6 cellular contexts compared by ENCODE assay signal in the genomic region with DNA sequence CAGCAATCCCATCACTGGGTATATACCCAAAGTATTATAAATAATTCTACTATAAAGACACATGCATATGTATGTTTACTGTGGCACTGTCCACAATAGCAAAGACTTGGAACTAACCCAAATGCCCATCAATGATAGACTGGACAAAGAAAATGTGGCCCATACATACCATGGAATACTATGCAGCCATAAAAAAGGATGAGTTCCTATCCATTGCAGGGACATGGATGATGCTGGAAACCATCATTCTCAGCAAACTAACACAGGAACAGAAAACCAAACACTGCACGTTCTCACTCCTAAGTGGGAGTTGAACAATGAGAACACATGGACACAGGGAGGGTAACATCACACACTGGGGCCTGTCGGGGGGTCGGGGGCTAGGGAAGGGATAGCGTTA.
A peak's percentile ranks its signal among the peaks of the same experiment; 100 is the strongest.
DNase-seq lines count a peak whose midpoint lies in the region; ATAC-seq, FAIRE-seq and TF ChIP-seq lines count a peak whose summit lies in the region.
"Not testable (repeated sequence)": the region's sequence is repeated elsewhere in the genome, so short reads cannot be mapped to it uniquely, and the experiment has no call there.

No MANE protein-coding gene starts in this region.

- not testable (repeated sequence) for H3K9me3 Mint-ChIP-seq in dendritic cell treated with granulocyte-macrophage colony-stimulating factor and Interleukin-4, amounts not matched to agents 40 ng/mL and 50 ng/mL, for 4 days; natural killer cell treated with Interleukin-12 subunit alpha and Interleukin-12 subunit beta and Interleukin-15 and Interleukin-18, amount 100 ng/mL, for 72 hours; progenitor cell of endocrine pancreas (ENCODE audit: low read depth)

- FAIRE-seq in K562 (lab: Jason Lieb, UNC) = not testable (repeated sequence)

- H3K4me3 Mint-ChIP-seq in dendritic cell treated with granulocyte-macrophage colony-stimulating factor and Interleukin-4, amounts not matched to agents 40 ng/mL and 50 ng/mL, for 4 days; natural killer cell treated with Interleukin-12 subunit alpha and Interleukin-12 subunit beta and Interleukin-15 and Interleukin-18, amount 100 ng/mL, for 72 hours; progenitor cell of endocrine pancreas (ENCODE audit: low read depth): not testable (repeated sequence)

- CTCF ChIA-PET in K562 (lab: Yijun Ruan, JAX; ENCODE audit: low intra/inter-chr PET ratio) = not testable (repeated sequence)

- not testable (repeated sequence) for ATAC-seq in K562; natural killer cell treated with Interleukin-12 subunit alpha and Interleukin-12 subunit beta and Interleukin-15 and Interleukin-18, amount 100 ng/mL, for 72 hours

- not testable (repeated sequence) for H2AFZ ChIP-seq in K562 (ENCODE audit: low read depth, low read length)

- H3K9me1 ChIP-seq in K562 (ENCODE audit: control insufficient read depth, insufficient read depth, low read length) = not testable (repeated sequence)

- TF ChIP-seq EP300 in K562 (IDR thresholded peaks at IDR 0.05; ENCODE audit: low read length) = not testable (repeated sequence)

- H3K9me3 ChIP-seq in K562 (replicated peaks; ENCODE audit: control insufficient read depth, insufficient read depth, low read depth, low read length); esophagus squamous epithelium; spleen: not testable (repeated sequence)

- TF ChIP-seq POLR2A in K562 (conservative IDR thresholded peaks at IDR 0.05); esophagus squamous epithelium (IDR thresholded peaks at IDR 0.05); spleen (IDR thresholded peaks at IDR 0.05): not testable (repeated sequence)

- peaks cover 26% of the 10 kb centered on the region for H3K4me1 Mint-ChIP-seq in dendritic cell treated with granulocyte-macrophage colony-stimulating factor and Interleukin-4, amounts not matched to agents 40 ng/mL and 50 ng/mL, for 4 days (ENCODE audit: low read depth)
- H3K4me1 Mint-ChIP-seq in natural killer cell treated with Interleukin-12 subunit alpha and Interleukin-12 subunit beta and Interleukin-15 and Interleukin-18, amount 100 ng/mL, for 72 hours (ENCODE audit: low read depth in 2 of 2) = peaks cover 8 to 13% of the 10 kb centered on the region in 2 donors
- H3K4me1 Mint-ChIP-seq in progenitor cell of endocrine pancreas (ENCODE audit: low read depth) = not testable (repeated sequence)

- not testable (repeated sequence) for DNase-seq in K562 (ENCODE audit: extremely low read depth in 1 of 4, low spot score in 3 of 4); esophagus squamous epithelium (lab: John Stamatoyannopoulos, UW); progenitor cell of endocrine pancreas (ENCODE audit: low spot score, unreplicated experiment)
- DNase-seq in natural killer cell treated with Interleukin-12 subunit alpha and Interleukin-12 subunit beta and Interleukin-15 and Interleukin-18, amount 100 ng/mL, for 72 hours (ENCODE audit: low spot score) = peak; percentile 8
- peak; percentile 10 for DNase-seq in spleen

- TF ChIP-seq CTCF in K562 (IDR thresholded peaks at IDR 0.05 in 2 of 3, conservative IDR thresholded peaks at IDR 0.05 in 1 of 3; ENCODE audit: insufficient read depth in 2 of 3, low read depth in 1 of 3, low read length in 3 of 3); esophagus squamous epithelium (IDR thresholded peaks at IDR 0.05); progenitor cell of endocrine pancreas (IDR thresholded peaks at IDR 0.05; ENCODE audit: unreplicated experiment); spleen (IDR thresholded peaks at IDR 0.05 in 8 of 11, conservative IDR thresholded peaks at IDR 0.05 in 3 of 11): not testable (repeated sequence)

- H4K20me1 ChIP-seq in K562 (replicated peaks; ENCODE audit: control insufficient read depth, insufficient read depth, low read length) = not testable (repeated sequence)

- H3K27me3 ChIP-seq in K562 (ENCODE audit: control insufficient read depth in 2 of 2, insufficient read depth in 2 of 2, low read length in 2 of 2) = peaks cover 9 to 30% of the 10 kb centered on the region in 2 experiments; a peak in 4 of 5 replicates
- not testable (repeated sequence) for H3K27me3 ChIP-seq in esophagus squamous epithelium; spleen (replicated peaks in 1 of 7)

- not testable (repeated sequence) for H3K36me3 Mint-ChIP-seq in dendritic cell treated with granulocyte-macrophage colony-stimulating factor and Interleukin-4, amounts not matched to agents 40 ng/mL and 50 ng/mL, for 4 days (ENCODE audit: low read depth); natural killer cell treated with Interleukin-12 subunit alpha and Interleukin-12 subunit beta and Interleukin-15 and Interleukin-18, amount 100 ng/mL, for 72 hours; progenitor cell of endocrine pancreas (ENCODE audit: insufficient read depth)

- 1% methylated on average over 4 of the region's 4 CpGs for WGBS in K562 (ENCODE audit: insufficient coverage, low coverage, missing lambda C conversion rate)
- 80 to 83% methylated on average over 4 of the region's 4 CpGs for WGBS in esophagus squamous epithelium, 2 donors
- WGBS in spleen, 5 donors = 86 to 96% (median 90%) methylated on average over 4 of the region's 4 CpGs

- H3K4me1 ChIP-seq in K562 (replicated peaks in 1 of 2; ENCODE audit: control insufficient read depth in 2 of 2, insufficient read depth in 2 of 2, low read length in 2 of 2) = not testable (repeated sequence)
- peaks cover 3 to 33% (median 10%) of the 10 kb centered on the region in 3 donors for H3K4me1 ChIP-seq in esophagus squamous epithelium
- H3K4me1 ChIP-seq in spleen = peaks cover 0 to 17% (median 7%) of the 10 kb centered on the region in 6 donors

- H3K9ac ChIP-seq in K562 (ENCODE audit: insufficient read depth in 1 of 2, low read depth in 2 of 2, low read length in 2 of 2) = not testable (repeated sequence)

- TF ChIP-seq RAD21 in K562 (CRISPR knock-in tag; conservative IDR thresholded peaks at IDR 0.05 in 1 of 2, IDR thresholded peaks at IDR 0.05 in 1 of 2) = not testable (repeated sequence)

- intact Hi-C loops in K562 (cut with micrococcal nuclease) = loop anchor here (5.0 kb wide), 1 partner anchor 192 kb away; no protein-coding TSS in a partner anchor
- intact Hi-C loops in dendritic cell treated with granulocyte-macrophage colony-stimulating factor and Interleukin-4, amounts not matched to agents 40 ng/mL and 50 ng/mL, for 4 days (cut with micrococcal nuclease) = loop anchor here (5.0 kb wide), 1 partner anchor 167 kb away; no protein-coding TSS in a partner anchor
- intact Hi-C loops in esophagus squamous epithelium (cut with DNase I); spleen (cut with DNase I; ENCODE audit: low total_unique reads): not testable (repeated sequence)

- not testable (repeated sequence) for BruUV-seq in K562 (replicated peaks; lab: Mats Ljungman, UMichigan)

- H3K36me3 ChIP-seq in K562 (ENCODE audit: control insufficient read depth, insufficient read depth, low read length); esophagus squamous epithelium; spleen: not testable (repeated sequence)

- H3K27me3 Mint-ChIP-seq in dendritic cell treated with granulocyte-macrophage colony-stimulating factor and Interleukin-4, amounts not matched to agents 40 ng/mL and 50 ng/mL, for 4 days = peaks cover 48% of the 10 kb centered on the region
- H3K27me3 Mint-ChIP-seq in natural killer cell treated with Interleukin-12 subunit alpha and Interleukin-12 subunit beta and Interleukin-15 and Interleukin-18, amount 100 ng/mL, for 72 hours; progenitor cell of endocrine pancreas: not testable (repeated sequence)

- not testable (repeated sequence) for H3K4me3 ChIP-seq in K562, esophagus squamous epithelium, spleen

- in situ Hi-C loops in K562 (cut with MboI) = not testable (repeated sequence)

- peak overlapping the region; percentile 80 for H3K27ac Mint-ChIP-seq in dendritic cell treated with granulocyte-macrophage colony-stimulating factor and Interleukin-4, amounts not matched to agents 40 ng/mL and 50 ng/mL, for 4 days
- not testable (repeated sequence) for H3K27ac Mint-ChIP-seq in natural killer cell treated with Interleukin-12 subunit alpha and Interleukin-12 subunit beta and Interleukin-15 and Interleukin-18, amount 100 ng/mL, for 72 hours
- peak overlapping the region; percentile 67 for H3K27ac Mint-ChIP-seq in progenitor cell of endocrine pancreas

- not testable (repeated sequence) for H3K4me2 ChIP-seq in K562 (ENCODE audit: insufficient read depth, low read length)

- H3K27ac ChIP-seq in K562 (ENCODE audit: extremely low read depth, low read depth, low read length); spleen: not testable (repeated sequence)
- H3K27ac ChIP-seq in esophagus squamous epithelium = peak overlapping the region in 3 of 4 donors; percentile 20 to 56 (median 21)

- POLR2A ChIA-PET in K562 (lab: Yijun Ruan, JAX) = not testable (repeated sequence)

- not testable (repeated sequence) for H3K79me2 ChIP-seq in K562 (ENCODE audit: control insufficient read depth, insufficient read depth, low read length)

TF ChIP-seq in K562, 482 proteins besides CTCF, POLR2A, EP300 and RAD21:
- TF ChIP-seq ZNF146 (CRISPR knock-in tag; IDR thresholded peaks at IDR 0.05; ENCODE audit: unreplicated experiment) (peak; percentile 93), RBM25 (IDR thresholded peaks at IDR 0.05; ENCODE audit: low read depth, low read length, severe bottlenecking) (peak; percentile 28), BCOR (IDR thresholded peaks at IDR 0.05) (0 out of 2 replicates have a peak, but pooled peaks have one; percentile 23)
TF ChIP-seq in K562: peak in this region for 3; not testable (repeated sequence) for 479.
